In genomic region chr3:131705558-131706051, GRCh38 we compare ENCODE assay signal across 12 cellular contexts.
DNase-seq lines count a peak whose midpoint lies in the region; ATAC-seq and TF ChIP-seq lines count a peak whose summit lies in the region.
"Had no signal": no experiment of that assay in that cellular context is flagged by ENCODE, and none has a peak within 500 bp of the region (broad histone marks: within the 10 kb centered on the region; RNA-seq: fewer than 3 reads in every experiment).

No MANE protein-coding gene starts in this region.

- peak; percentile 81 for ATAC-seq in GM18498 (IDR thresholded peaks at IDR 0.05; ENCODE audit: unreplicated experiment)
- ATAC-seq in GM21526 (IDR thresholded peaks at IDR 0.05; ENCODE audit: low FRiP score, unreplicated experiment) = peak; percentile 74
- ATAC-seq in HG03196 (IDR thresholded peaks at IDR 0.05; ENCODE audit: unreplicated experiment) = peak; percentile 77
- ATAC-seq in WTC11 = peak; percentile 89
- no peak for ATAC-seq in left colon
- ATAC-seq in sciatic nerve = no peak

- no peaks in the 10 kb centered on the region for H3K36me3 ChIP-seq in transverse colon
- H3K36me3 ChIP-seq: SJSA1 had no signal

- no peaks in the 10 kb centered on the region for H3K4me1 ChIP-seq in transverse colon
- H3K4me1 ChIP-seq: SJSA1 had no signal

- peaks cover 41% of the 10 kb centered on the region for H3K4me1 Mint-ChIP-seq in WTC11
- H3K4me1 Mint-ChIP-seq: CD4-positive, alpha-beta memory T cell; naive B cell had no signal

- no peaks in the 10 kb centered on the region for H3K27me3 ChIP-seq in transverse colon
- H3K27me3 ChIP-seq: SJSA1 had no signal

- intact Hi-C loops in left colon (cut with DNase I, micrococcal nuclease) = no loop called here
- intact Hi-C loops in sciatic nerve (cut with DNase I) = no loop called here
- intact Hi-C loops in transverse colon (cut with DNase I; ENCODE audit: low total_unique reads) = no loop called here

- DNase-seq in WTC11 (ENCODE audit: low spot score) (no peak), left colon (no peak), sciatic nerve (ENCODE audit: low spot score) (no peak), transverse colon (no peak)
- no peak for DNase-seq in stimulated activated CD4-positive, alpha-beta T cell treated with anti-CD3 and anti-CD28 coated beads, Interleukin-4, amount 100 ng/mL, for 1 hour
- DNase-seq: CD4-positive, alpha-beta memory T cell; naive B cell had no signal

- CTCF ChIA-PET in WTC11 (lab: Charles Lee) = interaction anchor here (0.9 to 1.2 kb wide), 2 partner anchors 137 to 179 kb away, joined by 3 to 4 read pairs; no protein-coding TSS in a partner anchor

- POLR2A ChIA-PET in WTC11 (lab: Charles Lee) = no interaction called here

- TF ChIP-seq CTCF in WTC11 (IDR thresholded peaks at IDR 0.05) = no peak
- TF ChIP-seq CTCF in transverse colon (IDR thresholded peaks at IDR 0.05) = no peak

- no peaks in the 10 kb centered on the region for H3K9me3 ChIP-seq in transverse colon
- H3K9me3 ChIP-seq: SJSA1 had no signal

- H3K36me3 Mint-ChIP-seq in WTC11 = no peaks in the 10 kb centered on the region
- H3K36me3 Mint-ChIP-seq: CD4-positive, alpha-beta memory T cell; naive B cell had no signal

- no peak overlapping the region for H3K4me3 ChIP-seq in transverse colon
- H3K4me3 ChIP-seq: SJSA1 had no signal

- TF ChIP-seq POLR2A in transverse colon (IDR thresholded peaks at IDR 0.05) = no peak

- H3K27ac Mint-ChIP-seq in WTC11 = peak overlapping the region; percentile 67
- H3K27ac Mint-ChIP-seq: activated T-helper 1 cell treated with anti-CD3 and anti-CD28 coated beads, Interleukin-12 subunit alpha, Interleukin-12 subunit beta, Interleukin-2, Interleukin-4 antibody, amounts not matched to agents 30 ng/mL and 10 ng/mL and 1 ng/mL, durations not matched to agents 14 hours and 24 hours and 36 hours; CD4-positive, alpha-beta memory T cell; naive B cell had no signal

- H3K9me3 Mint-ChIP-seq in WTC11 = peaks cover 20% of the 10 kb centered on the region
- H3K9me3 Mint-ChIP-seq: activated T-helper 1 cell treated with anti-CD3 and anti-CD28 coated beads, Interleukin-12 subunit alpha, Interleukin-12 subunit beta, Interleukin-2, Interleukin-4 antibody, amounts not matched to agents 30 ng/mL and 10 ng/mL and 1 ng/mL, durations not matched to agents 14 hours and 24 hours and 36 hours had no signal

- 50 to 72% methylated on average over 3 of the region's 3 CpGs for WGBS in transverse colon (ENCODE audit: low coverage in 1 of 2), 2 donors

- in situ Hi-C loops in transverse colon (cut with MboI; ENCODE audit: low pct_ligation_motif_present in 1 of 4, low pct_unique_long_range_greater_than_20kb in 1 of 4, low sequenced_read_pairs in 3 of 4) = no loop called here

- H3K27me3 Mint-ChIP-seq in WTC11 (ENCODE audit: low read depth) = no peaks in the 10 kb centered on the region

- no peak overlapping the region for H3K27ac ChIP-seq in transverse colon
- H3K27ac ChIP-seq: SJSA1 had no signal

- TF ChIP-seq EP300 in transverse colon (IDR thresholded peaks at IDR 0.05; ENCODE audit: low read depth) = no peak

- peak overlapping the region; percentile 18; the same call in 1 of the 2 replicates for H3K4me3 Mint-ChIP-seq in WTC11
- H3K4me3 Mint-ChIP-seq: activated T-helper 1 cell treated with anti-CD3 and anti-CD28 coated beads, Interleukin-12 subunit alpha, Interleukin-12 subunit beta, Interleukin-2, Interleukin-4 antibody, amounts not matched to agents 30 ng/mL and 10 ng/mL and 1 ng/mL, durations not matched to agents 14 hours and 24 hours and 36 hours; CD4-positive, alpha-beta memory T cell; naive B cell had no signal

TF ChIP-seq in WTC11, 78 proteins besides CTCF, POLR2A, EP300 and RAD21:
- TF ChIP-seq, protein P1, sequence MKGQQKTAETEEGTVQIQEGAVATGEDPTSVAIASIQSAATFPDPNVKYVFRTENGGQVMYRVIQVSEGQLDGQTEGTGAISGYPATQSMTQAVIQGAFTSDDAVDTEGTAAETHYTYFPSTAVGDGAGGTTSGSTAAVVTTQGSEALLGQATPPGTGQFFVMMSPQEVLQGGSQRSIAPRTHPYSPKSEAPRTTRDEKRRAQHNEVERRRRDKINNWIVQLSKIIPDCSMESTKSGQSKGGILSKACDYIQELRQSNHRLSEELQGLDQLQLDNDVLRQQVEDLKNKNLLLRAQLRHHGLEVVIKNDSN (CRISPR knock-in tag; IDR thresholded peaks at IDR 0.05) = no peak
- TF ChIP-seq, protein P2, sequence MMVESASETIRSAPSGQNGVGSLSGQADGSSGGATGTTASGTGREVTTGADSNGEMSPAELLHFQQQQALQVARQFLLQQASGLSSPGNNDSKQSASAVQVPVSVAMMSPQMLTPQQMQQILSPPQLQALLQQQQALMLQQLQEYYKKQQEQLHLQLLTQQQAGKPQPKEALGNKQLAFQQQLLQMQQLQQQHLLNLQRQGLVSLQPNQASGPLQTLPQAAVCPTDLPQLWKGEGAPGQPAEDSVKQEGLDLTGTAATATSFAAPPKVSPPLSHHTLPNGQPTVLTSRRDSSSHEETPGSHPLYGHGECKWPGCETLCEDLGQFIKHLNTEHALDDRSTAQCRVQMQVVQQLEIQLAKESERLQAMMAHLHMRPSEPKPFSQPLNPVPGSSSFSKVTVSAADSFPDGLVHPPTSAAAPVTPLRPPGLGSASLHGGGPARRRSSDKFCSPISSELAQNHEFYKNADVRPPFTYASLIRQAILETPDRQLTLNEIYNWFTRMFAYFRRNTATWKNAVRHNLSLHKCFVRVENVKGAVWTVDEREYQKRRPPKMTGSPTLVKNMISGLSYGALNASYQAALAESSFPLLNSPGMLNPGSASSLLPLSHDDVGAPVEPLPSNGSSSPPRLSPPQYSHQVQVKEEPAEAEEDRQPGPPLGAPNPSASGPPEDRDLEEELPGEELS (CRISPR knock-in tag; IDR thresholded peaks at IDR 0.05) = no peak
- TF ChIP-seq ZNF232 (CRISPR knock-in tag; IDR thresholded peaks at IDR 0.05) = no peak
- TF ChIP-seq MLX (CRISPR knock-in tag; IDR thresholded peaks at IDR 0.05) = no peak
- TF ChIP-seq FOXJ3 (CRISPR knock-in tag; IDR thresholded peaks at IDR 0.05; ENCODE audit: borderline replicate concordance) = no peak
- TF ChIP-seq ZNF396 (CRISPR knock-in tag; IDR thresholded peaks at IDR 0.05; ENCODE audit: borderline replicate concordance) = no peak
- TF ChIP-seq, protein P3, sequence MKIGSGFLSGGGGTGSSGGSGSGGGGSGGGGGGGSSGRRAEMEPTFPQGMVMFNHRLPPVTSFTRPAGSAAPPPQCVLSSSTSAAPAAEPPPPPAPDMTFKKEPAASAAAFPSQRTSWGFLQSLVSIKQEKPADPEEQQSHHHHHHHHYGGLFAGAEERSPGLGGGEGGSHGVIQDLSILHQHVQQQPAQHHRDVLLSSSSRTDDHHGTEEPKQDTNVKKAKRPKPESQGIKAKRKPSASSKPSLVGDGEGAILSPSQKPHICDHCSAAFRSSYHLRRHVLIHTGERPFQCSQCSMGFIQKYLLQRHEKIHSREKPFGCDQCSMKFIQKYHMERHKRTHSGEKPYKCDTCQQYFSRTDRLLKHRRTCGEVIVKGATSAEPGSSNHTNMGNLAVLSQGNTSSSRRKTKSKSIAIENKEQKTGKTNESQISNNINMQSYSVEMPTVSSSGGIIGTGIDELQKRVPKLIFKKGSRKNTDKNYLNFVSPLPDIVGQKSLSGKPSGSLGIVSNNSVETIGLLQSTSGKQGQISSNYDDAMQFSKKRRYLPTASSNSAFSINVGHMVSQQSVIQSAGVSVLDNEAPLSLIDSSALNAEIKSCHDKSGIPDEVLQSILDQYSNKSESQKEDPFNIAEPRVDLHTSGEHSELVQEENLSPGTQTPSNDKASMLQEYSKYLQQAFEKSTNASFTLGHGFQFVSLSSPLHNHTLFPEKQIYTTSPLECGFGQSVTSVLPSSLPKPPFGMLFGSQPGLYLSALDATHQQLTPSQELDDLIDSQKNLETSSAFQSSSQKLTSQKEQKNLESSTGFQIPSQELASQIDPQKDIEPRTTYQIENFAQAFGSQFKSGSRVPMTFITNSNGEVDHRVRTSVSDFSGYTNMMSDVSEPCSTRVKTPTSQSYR (CRISPR knock-in tag; IDR thresholded peaks at IDR 0.05) = no peak
- no peak for TF ChIP-seq TP53 (CRISPR knock-in tag; IDR thresholded peaks at IDR 0.05)
- no peak for TF ChIP-seq RELA (CRISPR knock-in tag; IDR thresholded peaks at IDR 0.05; ENCODE audit: borderline replicate concordance)

Comparison
In these comparisons a context has a peak if more than half of its experiments do, and no peak if none do; other contexts are left out.
1. ATAC-seq: peak in GM18498 (single experiment), GM21526 (single experiment), HG03196 (single experiment) and WTC11 (single experiment); none in left colon (single experiment) and sciatic nerve (single experiment).